Comparison of ENCODE assay signal across 1 cellular context in the genomic region with DNA sequence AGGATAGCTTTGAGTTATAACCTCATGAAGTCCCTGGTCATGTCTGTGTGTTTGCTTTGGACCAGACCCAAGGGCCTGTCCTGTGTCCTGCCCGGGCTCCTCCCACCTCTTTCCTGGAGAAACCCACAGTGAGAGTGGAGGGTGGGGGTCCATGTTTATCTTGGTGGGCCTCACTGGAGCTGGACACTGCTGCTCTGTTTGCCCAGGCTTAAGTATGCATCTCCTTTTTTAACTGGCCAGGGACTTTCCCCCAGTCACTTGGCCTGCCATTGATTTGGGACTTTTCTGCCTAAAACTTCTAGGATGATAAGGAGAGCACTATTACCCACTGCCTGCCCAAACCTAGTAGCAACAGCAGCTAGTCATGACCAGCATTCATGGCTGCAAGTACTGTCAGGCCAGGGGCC.
TF ChIP-seq lines count a peak whose summit lies in the region.

No MANE protein-coding gene starts in this region.

TF ChIP-seq in HepG2, 621 proteins besides CTCF, POLR2A, EP300 and RAD21 (continued from another document and continues in another):
- no peak for TF ChIP-seq CBX2 (IDR thresholded peaks at IDR 0.05; ENCODE audit: low read depth, low read length)
- no peak for TF ChIP-seq CBX2 (CRISPR knock-in tag; IDR thresholded peaks at IDR 0.05; ENCODE audit: low read depth)
- no peak for TF ChIP-seq ARNT2 (CRISPR knock-in tag; IDR thresholded peaks at IDR 0.05; ENCODE audit: low read depth)
- TF ChIP-seq U2AF1 (optimal IDR thresholded peaks at IDR 0.05; ENCODE audit: low read depth, low read length), result no peak
- no peak; the same call in 1 of the 2 replicates for TF ChIP-seq TBX2 (CRISPR knock-in tag; IDR thresholded peaks at IDR 0.05; ENCODE audit: borderline replicate concordance)
- TF ChIP-seq, protein P1, sequence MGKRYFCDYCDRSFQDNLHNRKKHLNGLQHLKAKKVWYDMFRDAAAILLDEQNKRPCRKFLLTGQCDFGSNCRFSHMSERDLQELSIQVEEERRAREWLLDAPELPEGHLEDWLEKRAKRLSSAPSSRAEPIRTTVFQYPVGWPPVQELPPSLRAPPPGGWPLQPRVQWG (CRISPR knock-in tag; IDR thresholded peaks at IDR 0.05; ENCODE audit: borderline replicate concordance, low read depth), result no peak
- TF ChIP-seq XRCC5 (optimal IDR thresholded peaks at IDR 0.05; ENCODE audit: low read length), result peak; percentile 45
- TF ChIP-seq ZNF34 (CRISPR knock-in tag; IDR thresholded peaks at IDR 0.05; ENCODE audit: borderline replicate concordance), result no peak
- TF ChIP-seq DPF2 (CRISPR knock-in tag; IDR thresholded peaks at IDR 0.05; ENCODE audit: borderline replicate concordance, low read depth), result 0 out of 2 replicates have a peak, but pooled peaks have one; percentile 37
- no peak for TF ChIP-seq ZSCAN12 (CRISPR knock-in tag; IDR thresholded peaks at IDR 0.05)
- TF ChIP-seq GABPA (IDR thresholded peaks at IDR 0.05; ENCODE audit: low read depth, low read length), result no peak
- no peak for TF ChIP-seq GABPA (CRISPR knock-in tag; IDR thresholded peaks at IDR 0.05; ENCODE audit: low read depth)
- TF ChIP-seq, protein P2, sequence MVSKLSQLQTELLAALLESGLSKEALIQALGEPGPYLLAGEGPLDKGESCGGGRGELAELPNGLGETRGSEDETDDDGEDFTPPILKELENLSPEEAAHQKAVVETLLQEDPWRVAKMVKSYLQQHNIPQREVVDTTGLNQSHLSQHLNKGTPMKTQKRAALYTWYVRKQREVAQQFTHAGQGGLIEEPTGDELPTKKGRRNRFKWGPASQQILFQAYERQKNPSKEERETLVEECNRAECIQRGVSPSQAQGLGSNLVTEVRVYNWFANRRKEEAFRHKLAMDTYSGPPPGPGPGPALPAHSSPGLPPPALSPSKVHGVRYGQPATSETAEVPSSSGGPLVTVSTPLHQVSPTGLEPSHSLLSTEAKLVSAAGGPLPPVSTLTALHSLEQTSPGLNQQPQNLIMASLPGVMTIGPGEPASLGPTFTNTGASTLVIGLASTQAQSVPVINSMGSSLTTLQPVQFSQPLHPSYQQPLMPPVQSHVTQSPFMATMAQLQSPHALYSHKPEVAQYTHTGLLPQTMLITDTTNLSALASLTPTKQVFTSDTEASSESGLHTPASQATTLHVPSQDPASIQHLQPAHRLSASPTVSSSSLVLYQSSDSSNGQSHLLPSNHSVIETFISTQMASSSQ (IDR thresholded peaks at IDR 0.05; ENCODE audit: low read depth), result no peak
- TF ChIP-seq, protein P2 (CRISPR knock-in tag; IDR thresholded peaks at IDR 0.05; ENCODE audit: borderline replicate concordance), result no peak
- TF ChIP-seq ZNF382 (CRISPR knock-in tag; IDR thresholded peaks at IDR 0.05; ENCODE audit: borderline replicate concordance), result no peak
- TF ChIP-seq SATB2 (CRISPR knock-in tag; IDR thresholded peaks at IDR 0.05), result no peak
- peak; percentile 90 for TF ChIP-seq ZBTB7B (CRISPR knock-in tag; IDR thresholded peaks at IDR 0.05)
- no peak for TF ChIP-seq SIN3B (IDR thresholded peaks at IDR 0.05; ENCODE audit: low read length)
- TF ChIP-seq MATR3 (CRISPR knock-in tag; IDR thresholded peaks at IDR 0.05), result no peak
- TF ChIP-seq FOXA3 (CRISPR knock-in tag; IDR thresholded peaks at IDR 0.05), result peak; percentile 68
- TF ChIP-seq ONECUT2 (CRISPR knock-in tag; IDR thresholded peaks at IDR 0.05), result no peak
- no peak for TF ChIP-seq BORCS8-MEF2B (CRISPR knock-in tag; IDR thresholded peaks at IDR 0.05)
- TF ChIP-seq NCOA5 (CRISPR knock-in tag; IDR thresholded peaks at IDR 0.05), result no peak
- peak; percentile 35; the same call in 1 of the 2 replicates for TF ChIP-seq TARDBP (CRISPR knock-in tag; IDR thresholded peaks at IDR 0.05)
- no peak for TF ChIP-seq FOXJ3 (CRISPR knock-in tag; IDR thresholded peaks at IDR 0.05; ENCODE audit: borderline replicate concordance)
- TF ChIP-seq, protein P3, sequence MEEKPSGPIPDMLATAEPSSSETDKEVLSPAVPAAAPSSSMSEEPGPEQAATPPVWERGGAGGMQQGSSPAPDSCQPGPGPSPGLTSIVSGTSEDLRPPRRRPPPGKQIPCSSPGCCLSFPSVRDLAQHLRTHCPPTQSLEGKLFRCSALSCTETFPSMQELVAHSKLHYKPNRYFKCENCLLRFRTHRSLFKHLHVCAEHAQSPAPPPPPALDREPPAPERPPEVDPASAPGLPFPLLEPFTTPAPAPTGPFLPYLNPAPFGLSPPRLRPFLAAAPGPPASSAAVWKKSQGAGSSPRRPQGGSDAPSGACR (CRISPR knock-in tag; IDR thresholded peaks at IDR 0.05), result no peak
- no peak for TF ChIP-seq HNF4G (IDR thresholded peaks at IDR 0.05; ENCODE audit: borderline replicate concordance, low read depth, low read length)
- no peak for TF ChIP-seq HNF4G (CRISPR knock-in tag; IDR thresholded peaks at IDR 0.05; ENCODE audit: borderline replicate concordance, low read depth)
- no peak for TF ChIP-seq SOX6 (IDR thresholded peaks at IDR 0.05)
- peak; percentile 33; the same call in 1 of the 2 replicates for TF ChIP-seq SOX6 (CRISPR knock-in tag; IDR thresholded peaks at IDR 0.05)
- no peak for TF ChIP-seq GZF1 (CRISPR knock-in tag; IDR thresholded peaks at IDR 0.05)
- TF ChIP-seq ZNF101 (CRISPR knock-in tag; IDR thresholded peaks at IDR 0.05; ENCODE audit: borderline replicate concordance, low read depth), result no peak
- TF ChIP-seq, protein P4, sequence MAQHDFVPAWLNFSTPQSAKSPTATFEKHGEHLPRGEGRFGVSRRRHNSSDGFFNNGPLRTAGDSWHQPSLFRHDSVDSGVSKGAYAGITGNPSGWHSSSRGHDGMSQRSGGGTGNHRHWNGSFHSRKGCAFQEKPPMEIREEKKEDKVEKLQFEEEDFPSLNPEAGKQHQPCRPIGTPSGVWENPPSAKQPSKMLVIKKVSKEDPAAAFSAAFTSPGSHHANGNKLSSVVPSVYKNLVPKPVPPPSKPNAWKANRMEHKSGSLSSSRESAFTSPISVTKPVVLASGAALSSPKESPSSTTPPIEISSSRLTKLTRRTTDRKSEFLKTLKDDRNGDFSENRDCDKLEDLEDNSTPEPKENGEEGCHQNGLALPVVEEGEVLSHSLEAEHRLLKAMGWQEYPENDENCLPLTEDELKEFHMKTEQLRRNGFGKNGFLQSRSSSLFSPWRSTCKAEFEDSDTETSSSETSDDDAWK (CRISPR knock-in tag; IDR thresholded peaks at IDR 0.05), result no peak
- TF ChIP-seq, protein P5, sequence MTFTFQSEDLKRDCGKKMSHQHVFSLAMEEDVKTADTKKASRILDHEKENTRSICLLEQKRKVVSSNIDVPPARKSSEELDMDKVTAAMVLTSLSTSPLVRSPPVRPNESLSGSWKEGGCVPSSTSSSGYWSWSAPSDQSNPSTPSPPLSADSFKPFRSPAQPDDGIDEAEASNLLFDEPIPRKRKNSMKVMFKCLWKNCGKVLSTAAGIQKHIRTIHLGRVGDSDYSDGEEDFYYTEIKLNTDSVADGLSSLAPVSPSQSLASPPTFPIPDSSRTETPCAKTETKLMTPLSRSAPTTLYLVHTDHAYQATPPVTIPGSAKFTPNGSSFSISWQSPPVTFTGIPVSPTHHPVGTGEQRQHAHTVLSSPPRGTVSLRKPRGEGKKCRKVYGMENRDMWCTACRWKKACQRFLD (CRISPR knock-in tag; IDR thresholded peaks at IDR 0.05; ENCODE audit: borderline replicate concordance), result no peak
- TF ChIP-seq, protein P6, sequence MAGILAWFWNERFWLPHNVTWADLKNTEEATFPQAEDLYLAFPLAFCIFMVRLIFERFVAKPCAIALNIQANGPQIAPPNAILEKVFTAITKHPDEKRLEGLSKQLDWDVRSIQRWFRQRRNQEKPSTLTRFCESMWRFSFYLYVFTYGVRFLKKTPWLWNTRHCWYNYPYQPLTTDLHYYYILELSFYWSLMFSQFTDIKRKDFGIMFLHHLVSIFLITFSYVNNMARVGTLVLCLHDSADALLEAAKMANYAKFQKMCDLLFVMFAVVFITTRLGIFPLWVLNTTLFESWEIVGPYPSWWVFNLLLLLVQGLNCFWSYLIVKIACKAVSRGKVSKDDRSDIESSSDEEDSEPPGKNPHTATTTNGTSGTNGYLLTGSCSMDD (CRISPR knock-in tag; IDR thresholded peaks at IDR 0.05), result no peak
- TF ChIP-seq GLI4 (CRISPR knock-in tag; IDR thresholded peaks at IDR 0.05; ENCODE audit: borderline replicate concordance), result no peak
- no peak for TF ChIP-seq ATAD3A (CRISPR knock-in tag; IDR thresholded peaks at IDR 0.05)
- TF ChIP-seq MAF1 (CRISPR knock-in tag; IDR thresholded peaks at IDR 0.05; ENCODE audit: borderline replicate concordance), result no peak
- TF ChIP-seq ELF3 (CRISPR knock-in tag; IDR thresholded peaks at IDR 0.05), result peak; percentile 27; the same call in 1 of the 2 replicates
- TF ChIP-seq GTF3A (CRISPR knock-in tag; conservative IDR thresholded peaks at IDR 0.05), result no peak
- no peak for TF ChIP-seq PLRG1 (conservative IDR thresholded peaks at IDR 0.05)
- no peak for TF ChIP-seq PHF5A (CRISPR knock-in tag; IDR thresholded peaks at IDR 0.05; ENCODE audit: low read depth, unreplicated experiment)
- no peak for TF ChIP-seq TOPORS (CRISPR knock-in tag; IDR thresholded peaks at IDR 0.05)
- TF ChIP-seq ISL2 (CRISPR knock-in tag; IDR thresholded peaks at IDR 0.05), result peak; percentile 35; the same call in 1 of the 2 replicates
- TF ChIP-seq FOXM1 (CRISPR knock-in tag; IDR thresholded peaks at IDR 0.05), result no peak
- TF ChIP-seq, protein P7, sequence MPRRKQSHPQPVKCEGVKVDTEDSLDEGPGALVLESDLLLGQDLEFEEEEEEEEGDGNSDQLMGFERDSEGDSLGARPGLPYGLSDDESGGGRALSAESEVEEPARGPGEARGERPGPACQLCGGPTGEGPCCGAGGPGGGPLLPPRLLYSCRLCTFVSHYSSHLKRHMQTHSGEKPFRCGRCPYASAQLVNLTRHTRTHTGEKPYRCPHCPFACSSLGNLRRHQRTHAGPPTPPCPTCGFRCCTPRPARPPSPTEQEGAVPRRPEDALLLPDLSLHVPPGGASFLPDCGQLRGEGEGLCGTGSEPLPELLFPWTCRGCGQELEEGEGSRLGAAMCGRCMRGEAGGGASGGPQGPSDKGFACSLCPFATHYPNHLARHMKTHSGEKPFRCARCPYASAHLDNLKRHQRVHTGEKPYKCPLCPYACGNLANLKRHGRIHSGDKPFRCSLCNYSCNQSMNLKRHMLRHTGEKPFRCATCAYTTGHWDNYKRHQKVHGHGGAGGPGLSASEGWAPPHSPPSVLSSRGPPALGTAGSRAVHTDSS (CRISPR knock-in tag; conservative IDR thresholded peaks at IDR 0.05), result no peak
- TF ChIP-seq, protein P8, sequence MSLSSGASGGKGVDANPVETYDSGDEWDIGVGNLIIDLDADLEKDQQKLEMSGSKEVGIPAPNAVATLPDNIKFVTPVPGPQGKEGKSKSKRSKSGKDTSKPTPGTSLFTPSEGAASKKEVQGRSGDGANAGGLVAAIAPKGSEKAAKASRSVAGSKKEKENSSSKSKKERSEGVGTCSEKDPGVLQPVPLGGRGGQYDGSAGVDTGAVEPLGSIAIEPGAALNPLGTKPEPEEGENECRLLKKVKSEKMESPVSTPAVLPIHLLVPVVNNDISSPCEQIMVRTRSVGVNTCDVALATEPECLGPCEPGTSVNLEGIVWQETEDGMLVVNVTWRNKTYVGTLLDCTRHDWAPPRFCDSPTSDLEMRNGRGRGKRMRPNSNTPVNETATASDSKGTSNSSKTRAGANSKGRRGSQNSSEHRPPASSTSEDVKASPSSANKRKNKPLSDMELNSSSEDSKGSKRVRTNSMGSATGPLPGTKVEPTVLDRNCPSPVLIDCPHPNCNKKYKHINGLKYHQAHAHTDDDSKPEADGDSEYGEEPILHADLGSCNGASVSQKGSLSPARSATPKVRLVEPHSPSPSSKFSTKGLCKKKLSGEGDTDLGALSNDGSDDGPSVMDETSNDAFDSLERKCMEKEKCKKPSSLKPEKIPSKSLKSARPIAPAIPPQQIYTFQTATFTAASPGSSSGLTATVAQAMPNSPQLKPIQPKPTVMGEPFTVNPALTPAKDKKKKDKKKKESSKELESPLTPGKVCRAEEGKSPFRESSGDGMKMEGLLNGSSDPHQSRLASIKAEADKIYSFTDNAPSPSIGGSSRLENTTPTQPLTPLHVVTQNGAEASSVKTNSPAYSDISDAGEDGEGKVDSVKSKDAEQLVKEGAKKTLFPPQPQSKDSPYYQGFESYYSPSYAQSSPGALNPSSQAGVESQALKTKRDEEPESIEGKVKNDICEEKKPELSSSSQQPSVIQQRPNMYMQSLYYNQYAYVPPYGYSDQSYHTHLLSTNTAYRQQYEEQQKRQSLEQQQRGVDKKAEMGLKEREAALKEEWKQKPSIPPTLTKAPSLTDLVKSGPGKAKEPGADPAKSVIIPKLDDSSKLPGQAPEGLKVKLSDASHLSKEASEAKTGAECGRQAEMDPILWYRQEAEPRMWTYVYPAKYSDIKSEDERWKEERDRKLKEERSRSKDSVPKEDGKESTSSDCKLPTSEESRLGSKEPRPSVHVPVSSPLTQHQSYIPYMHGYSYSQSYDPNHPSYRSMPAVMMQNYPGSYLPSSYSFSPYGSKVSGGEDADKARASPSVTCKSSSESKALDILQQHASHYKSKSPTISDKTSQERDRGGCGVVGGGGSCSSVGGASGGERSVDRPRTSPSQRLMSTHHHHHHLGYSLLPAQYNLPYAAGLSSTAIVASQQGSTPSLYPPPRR (CRISPR knock-in tag; IDR thresholded peaks at IDR 0.05; ENCODE audit: borderline replicate concordance), result 0 out of 2 replicates have a peak, but pooled peaks have one; percentile 14
- TF ChIP-seq KAT8 (CRISPR knock-in tag; IDR thresholded peaks at IDR 0.05), result 0 out of 2 replicates have a peak, but pooled peaks have one; percentile 11
- peak; percentile 84 for TF ChIP-seq BCL6 (CRISPR knock-in tag; IDR thresholded peaks at IDR 0.05)
- TF ChIP-seq, protein P9, sequence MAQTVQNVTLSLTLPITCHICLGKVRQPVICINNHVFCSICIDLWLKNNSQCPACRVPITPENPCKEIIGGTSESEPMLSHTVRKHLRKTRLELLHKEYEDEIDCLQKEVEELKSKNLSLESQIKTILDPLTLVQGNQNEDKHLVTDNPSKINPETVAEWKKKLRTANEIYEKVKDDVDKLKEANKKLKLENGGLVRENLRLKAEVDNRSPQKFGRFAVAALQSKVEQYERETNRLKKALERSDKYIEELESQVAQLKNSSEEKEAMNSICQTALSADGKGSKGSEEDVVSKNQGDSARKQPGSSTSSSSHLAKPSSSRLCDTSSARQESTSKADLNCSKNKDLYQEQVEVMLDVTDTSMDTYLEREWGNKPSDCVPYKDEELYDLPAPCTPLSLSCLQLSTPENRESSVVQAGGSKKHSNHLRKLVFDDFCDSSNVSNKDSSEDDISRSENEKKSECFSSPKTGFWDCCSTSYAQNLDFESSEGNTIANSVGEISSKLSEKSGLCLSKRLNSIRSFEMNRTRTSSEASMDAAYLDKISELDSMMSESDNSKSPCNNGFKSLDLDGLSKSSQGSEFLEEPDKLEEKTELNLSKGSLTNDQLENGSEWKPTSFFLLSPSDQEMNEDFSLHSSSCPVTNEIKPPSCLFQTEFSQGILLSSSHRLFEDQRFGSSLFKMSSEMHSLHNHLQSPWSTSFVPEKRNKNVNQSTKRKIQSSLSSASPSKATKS (CRISPR knock-in tag; IDR thresholded peaks at IDR 0.05), result no peak
- no peak for TF ChIP-seq SUZ12 (IDR thresholded peaks at IDR 0.05; ENCODE audit: low read depth, low read length)
- TF ChIP-seq TRIM24 (CRISPR knock-in tag; IDR thresholded peaks at IDR 0.05), result no peak
